14 cellular contexts compared by ENCODE assay signal in genomic region chr12:25962932-25963525, GRCh38. TPM values are rescaled to one million over a fixed set of nuclear protein-coding genes. Genes with fewer than 3 reads are reported as not detected.
DNase-seq lines count a peak whose midpoint lies in the region; ATAC-seq and TF ChIP-seq lines count a peak whose summit lies in the region.
"Had no signal": no experiment of that assay in that cellular context is flagged by ENCODE, and none has a peak within 500 bp of the region (broad histone marks: within the 10 kb centered on the region; RNA-seq: fewer than 3 reads in every experiment).

No MANE protein-coding gene starts in this region.

- no peaks in the 10 kb centered on the region for H3K9me3 ChIP-seq in adipocyte (ENCODE audit: control insufficient read depth, low read length)
- no peaks in the 10 kb centered on the region for H3K9me3 ChIP-seq in sigmoid colon

- ATAC-seq in HG02610 (IDR thresholded peaks at IDR 0.05; ENCODE audit: unreplicated experiment), result no peak
- ATAC-seq in HG03460 (IDR thresholded peaks at IDR 0.05; ENCODE audit: unreplicated experiment), result no peak
- no peak for ATAC-seq in HG03097 (IDR thresholded peaks at IDR 0.05; ENCODE audit: low FRiP score, unreplicated experiment)
- no peak for ATAC-seq in GM21528 (IDR thresholded peaks at IDR 0.05; ENCODE audit: low FRiP score, unreplicated experiment)
- ATAC-seq: activated T-helper 17 cell treated with anti-CD3 and anti-CD28 coated beads, Interleukin-2, amount 50 U/mL, for 72 hours had no signal

- H3K27me3 ChIP-seq in adipocyte (replicated peaks; ENCODE audit: control insufficient read depth, insufficient read depth, low read length), result no peaks in the 10 kb centered on the region
- H3K27me3 ChIP-seq in sigmoid colon, result no peaks in the 10 kb centered on the region

- no peak overlapping the region for H3K9ac ChIP-seq in adipocyte (ENCODE audit: low read length)

- H3K4me1 ChIP-seq in adipocyte (ENCODE audit: control insufficient read depth, insufficient read depth, low read length), result peaks cover 43% of the 10 kb centered on the region
- H3K4me1 ChIP-seq in sigmoid colon, result peaks cover 0 to 66% (median 51%) of the 10 kb centered on the region in 4 donors

- WGBS in sigmoid colon, 2 donors, result 85 to 86% methylated on average over 4 of the region's 4 CpGs

- H3K4me3 ChIP-seq in adipocyte (ENCODE audit: low read length) (peak overlapping the region; percentile 54), fibroblast of villous mesenchyme (ENCODE audit: low read depth, low read length) (no peak overlapping the region), sigmoid colon (no peak overlapping the region)
- H3K4me3 ChIP-seq: smooth muscle cell had no signal

- DNase-seq in COLO829 (ENCODE audit: low spot score), result peak; percentile 62
- no peak for DNase-seq in adipocyte (ENCODE audit: low read depth)
- DNase-seq in fibroblast of villous mesenchyme (ENCODE audit: low read depth), result peak; percentile 73
- DNase-seq in sigmoid colon, result peak; percentile 86
- DNase-seq: amniotic stem cell, head of caudate nucleus, NCI-H1436 treated with DMSO at 0.1 percent for 48 hours, occipital lobe had no signal

- peaks cover 3% of the 10 kb centered on the region for H3K36me3 ChIP-seq in adipocyte (ENCODE audit: control insufficient read depth, insufficient read depth, low read length, severe bottlenecking)
- no peaks in the 10 kb centered on the region for H3K36me3 ChIP-seq in sigmoid colon

- peak overlapping the region; percentile 64 to 96 (median 93) for H3K27ac ChIP-seq in sigmoid colon

- intact Hi-C loops in sigmoid colon (cut with DNase I), result loop anchor here (5.0 kb wide), 1 partner anchor 149 kb away; no protein-coding TSS in a partner anchor

- TF ChIP-seq CTCF in fibroblast of villous mesenchyme (IDR thresholded peaks at IDR 0.05; ENCODE audit: insufficient read depth, low read depth, low read length), result no peak
- no peak for TF ChIP-seq CTCF in sigmoid colon (IDR thresholded peaks at IDR 0.05)

- TF ChIP-seq POLR2A in sigmoid colon (IDR thresholded peaks at IDR 0.05), result no peak

- TF ChIP-seq EP300 in sigmoid colon (IDR thresholded peaks at IDR 0.05), result no peak

RNA-seq across cellular contexts. Expression of gene RASSF8, which starts 4.5 kb away (rescaled TPM):
- total RNA-seq in fibroblast of villous mesenchyme, result 60.6 and 127 TPM in 2 replicates
- total RNA-seq in sigmoid colon, result 100 to 1,000 TPM in 1 of 4 donors, 10 to 100 TPM in 3; 74.0 to 109 (median 89.4) TPM
- polyA plus RNA-seq in sigmoid colon, result 1 to 10 TPM in 2 of 3 donors, under 1 TPM in 1; 0.92 to 6.0 (median 3.1) TPM
